Comparison of ENCODE assay signal across 11 cellular contexts in genomic region chr15:32366492-32366891, GRCh38. TPM values are rescaled to one million over a fixed set of nuclear protein-coding genes. Genes with fewer than 3 reads are reported as not detected.
DNase-seq lines count a peak whose midpoint lies in the region; ATAC-seq and TF ChIP-seq lines count a peak whose summit lies in the region.
"Not testable (repeated sequence)": the region's sequence is repeated elsewhere in the genome, so short reads cannot be mapped to it uniquely, and the experiment has no call there.
"Had no signal": no experiment of that assay in that cellular context is flagged by ENCODE, and none has a peak within 500 bp of the region (broad histone marks: within the 10 kb centered on the region; RNA-seq: fewer than 3 reads in every experiment).

No MANE protein-coding gene starts in this region.

- not testable (repeated sequence) for H3K36me3 Mint-ChIP-seq in GM23338 (ENCODE audit: low read depth)

- H3K9me1 ChIP-seq in IMR-90 (ENCODE audit: insufficient read depth, low read length), result not testable (repeated sequence)

- not testable (repeated sequence) for DNase-seq in GM23338 (ENCODE audit: low spot score); IMR-90; left cardiac atrium; left lung; psoas muscle; aorta

- H3K79me2 ChIP-seq in GM23338 (replicated peaks; ENCODE audit: insufficient read depth), result not testable (repeated sequence)

- TF ChIP-seq RAD21 in IMR-90 (IDR thresholded peaks at IDR 0.05; ENCODE audit: low read length), result not testable (repeated sequence)

- H3K4me3 ChIP-seq in GM23338; IMR-90 (ENCODE audit: insufficient read depth, low read depth, low read length); left lung; psoas muscle; aorta (ENCODE audit: low read length in 2 of 2): not testable (repeated sequence)

- not testable (repeated sequence) for H3K4me1 Mint-ChIP-seq in GM23338

- POLR2A ChIA-PET in IMR-90 (lab: Charles Lee; ENCODE audit: unreplicated experiment), result not testable (repeated sequence)

- intact Hi-C loops in IMR-90 (cut with micrococcal nuclease); left cardiac atrium (cut with DNase I); left lung (cut with DNase I); psoas muscle (cut with DNase I); aorta (cut with DNase I): not testable (repeated sequence)

- H4K20me1 ChIP-seq in GM23338 (replicated peaks; ENCODE audit: insufficient read depth); IMR-90 (ENCODE audit: insufficient read depth, low read length): not testable (repeated sequence)

- not testable (repeated sequence) for H2BK5ac ChIP-seq in IMR-90 (ENCODE audit: low read depth, low read length, poor library complexity, severe bottlenecking)

- H3K36me3 ChIP-seq in GM23338 (ENCODE audit: insufficient read depth); IMR-90 (ENCODE audit: control insufficient read depth, insufficient read depth, low read length); left lung; psoas muscle (ENCODE audit: insufficient read depth in 1 of 2, low read depth in 1 of 2); aorta (ENCODE audit: control insufficient read depth in 1 of 2, insufficient read depth in 2 of 2, low read length in 1 of 2): not testable (repeated sequence)

- not testable (repeated sequence) for H3K18ac ChIP-seq in IMR-90 (ENCODE audit: low read depth, low read length)

- not testable (repeated sequence) for H2AK9ac ChIP-seq in IMR-90 (replicated peaks; ENCODE audit: low read depth, low read length, poor library complexity)

- not testable (repeated sequence) for H2BK120ac ChIP-seq in IMR-90 (ENCODE audit: low read depth, low read length)

- not testable (repeated sequence) for H3K27ac ChIP-seq in GM23338 (ENCODE audit: low read depth); IMR-90 (ENCODE audit: insufficient read depth, low read length); left lung; psoas muscle; aorta (ENCODE audit: low read depth in 1 of 2, low read length in 2 of 2)

- not testable (repeated sequence) for H3K9me3 Mint-ChIP-seq in GM23338

- dilution Hi-C loops in IMR-90 (cut with HindIII; ENCODE audit: low sequenced_read_pairs, unreplicated experiment), result not testable (repeated sequence)

- ATAC-seq in GM23338, result peak; percentile 26
- peak; percentile 88 for ATAC-seq in IMR-90 (ENCODE audit: low read depth)
- peak; percentile 71 for ATAC-seq in SK-N-SH treated with all-trans-retinoic acid at 6 μM for 48 hours
- peak; percentile 21 to 61 for ATAC-seq in left cardiac atrium
- peak; percentile 37 for ATAC-seq in left lung
- peak in 3 of 4 donors; percentile 39 to 55 (median 45) for ATAC-seq in psoas muscle
- ATAC-seq in aorta (ENCODE audit: low FRiP score), result peak; percentile 35

- not testable (repeated sequence) for H2AFZ ChIP-seq in GM23338; IMR-90 (replicated peaks; ENCODE audit: low read length, poor library complexity)

- H2BK15ac ChIP-seq in IMR-90 (ENCODE audit: low read depth, low read length), result not testable (repeated sequence)

- not testable (repeated sequence) for H4K5ac ChIP-seq in IMR-90 (ENCODE audit: low read depth, low read length)

- H3K27ac Mint-ChIP-seq in GM23338, result not testable (repeated sequence)

- CTCF ChIA-PET in IMR-90 (lab: Yijun Ruan, JAX), result not testable (repeated sequence)

- not testable (repeated sequence) for H2AK5ac ChIP-seq in IMR-90 (ENCODE audit: low read depth, low read length)

- not testable (repeated sequence) for H2BK20ac ChIP-seq in IMR-90 (ENCODE audit: low read depth, low read length)

- H3K56ac ChIP-seq in IMR-90 (ENCODE audit: extremely low read depth, insufficient read depth, low read length), result not testable (repeated sequence)

- not testable (repeated sequence) for H3K14ac ChIP-seq in IMR-90 (replicated peaks; ENCODE audit: low read depth, low read length)

- not testable (repeated sequence) for H3F3A ChIP-seq in GM23338 (replicated peaks; ENCODE audit: low read depth)

- H3K9ac ChIP-seq in IMR-90 (ENCODE audit: low read depth, low read length), result not testable (repeated sequence)

- not testable (repeated sequence) for TF ChIP-seq POLR2A in IMR-90 (IDR thresholded peaks at IDR 0.05; ENCODE audit: low read depth, low read length)

- TF ChIP-seq CTCF in GM23338 (conservative IDR thresholded peaks at IDR 0.05; ENCODE audit: low read depth in 2 of 2); IMR-90 (conservative IDR thresholded peaks at IDR 0.05; ENCODE audit: low read depth, low read length); left lung (IDR thresholded peaks at IDR 0.05); psoas muscle (IDR thresholded peaks at IDR 0.05): not testable (repeated sequence)

- in situ Hi-C loops in IMR-90 (cut with MboI; ENCODE audit: low sequenced_read_pairs), result not testable (repeated sequence)

- H3K4ac ChIP-seq in IMR-90 (ENCODE audit: low read depth, low read length), result not testable (repeated sequence)

- H3K27me3 Mint-ChIP-seq in GM23338 (ENCODE audit: insufficient read depth, low read depth, poor library complexity), result not testable (repeated sequence)

- H3K4me2 ChIP-seq in GM23338; IMR-90 (ENCODE audit: low read depth, low read length): not testable (repeated sequence)

- not testable (repeated sequence) for H3K23ac ChIP-seq in IMR-90 (ENCODE audit: low read depth, low read length)

- H3K4me3 Mint-ChIP-seq in GM23338, result not testable (repeated sequence)

- not testable (repeated sequence) for H3K27me3 ChIP-seq in GM23338 (ENCODE audit: insufficient read depth); IMR-90 (ENCODE audit: control insufficient read depth, insufficient read depth, low read length); left lung; psoas muscle (ENCODE audit: insufficient read depth in 3 of 3, low read length in 2 of 3); aorta (ENCODE audit: control insufficient read depth in 1 of 2, insufficient read depth in 2 of 2, low read length in 1 of 2)

- BruUV-seq in IMR-90 (replicated peaks; lab: Mats Ljungman, UMichigan), result not testable (repeated sequence)

- not testable (repeated sequence) for H3K4me1 ChIP-seq in GM23338 (ENCODE audit: insufficient read depth); IMR-90 (ENCODE audit: control insufficient read depth, insufficient read depth, low read length); left lung; psoas muscle; aorta (ENCODE audit: control insufficient read depth in 1 of 2, insufficient read depth in 2 of 2, low read length in 2 of 2)

- WGBS in IMR-90 (ENCODE audit: extremely low coverage in 2 of 2, insufficient read length in 1 of 2), 2 experiments, result no CpG with 5 or more reads among the region's 7 CpGs
- WGBS in psoas muscle, 3 donors, result no CpG with 5 or more reads among the region's 7 CpGs
- no CpG with 5 or more reads among the region's 7 CpGs for WGBS in aorta, 2 donors

- not testable (repeated sequence) for H4K8ac ChIP-seq in IMR-90 (ENCODE audit: low read depth in 2 of 2, low read length in 2 of 2)

- not testable (repeated sequence) for H3K9me3 ChIP-seq in IMR-90 (ENCODE audit: control insufficient read depth, insufficient read depth, low read length); left lung; psoas muscle; aorta (ENCODE audit: control insufficient read depth, low read length)

- not testable (repeated sequence) for H3K9me2 ChIP-seq in GM23338 (ENCODE audit: insufficient read depth)

- not testable (repeated sequence) for H4K91ac ChIP-seq in IMR-90 (ENCODE audit: insufficient read depth, low read depth, low read length)

- not testable (repeated sequence) for H3K79me1 ChIP-seq in IMR-90 (ENCODE audit: low read depth in 1 of 2, low read length in 2 of 2)

RNA-seq across cellular contexts. Expression of gene GOLGA8K, which starts 36.6 kb away (rescaled TPM):
- not detected in 2 replicates for total RNA-seq in GM23338 (2014; rRNA removed; shearing (Covaris generic))
- 0.24 TPM in 1 of 2 replicates, not detected in the other for polyA plus RNA-seq in GM23338 (2016; fragmentation: Nextera tagmentation; extraction: Ambion mirVana)
- not detected in 2 replicates for total RNA-seq in IMR-90 (2012; rRNA removed)
- not detected in 2 replicates for polyA plus RNA-seq in IMR-90 (2012; rRNA removed)
- not detected in 2 replicates for polyA plus RNA-seq in IMR-90 (2012; cell fraction: cytosol; rRNA removed)
- 0.09 TPM in 1 of 2 replicates, not detected in the other for polyA plus RNA-seq in IMR-90 (2012; cell fraction: nucleus; rRNA removed; ENCODE audit: low replicate concordance)
- under 1 TPM; 0.63 to 0.77 TPM for total RNA-seq in left cardiac atrium
- 1 to 10 TPM in 1 of 2 donors, under 1 TPM in 1; 0.90 to 1.4 TPM for total RNA-seq in left lung
- total RNA-seq in psoas muscle, result under 1 TPM in 2 of 4 donors, not detected in 2; 0.22 to 0.30 TPM
- polyA plus RNA-seq in psoas muscle, result under 1 TPM; 0.03 to 0.07 (median 0.03) TPM
- 1 to 10 TPM; 3.1 to 10.0 TPM for total RNA-seq in aorta
- polyA plus RNA-seq in aorta, result 1 to 10 TPM in 1 of 2 donors, under 1 TPM in 1; 0.63 to 1.5 TPM
- total RNA-seq: A172; Caco-2; Calu3; CD8-positive, alpha-beta T cell had no signal

Comparison
In these comparisons a context has a peak if more than half of its experiments do, and no peak if none do; other contexts are left out.
1. ATAC-seq: peak in every context shown above with its lines; median percentile 88 in IMR-90; 71 in SK-N-SH treated with all-trans-retinoic acid at 6 μM for 48 hours; 45 in psoas muscle; 41 in left cardiac atrium; 37 in left lung; 35 in aorta; 26 in GM23338.